ENCODE assay signal across 8 cellular contexts in the genomic region with DNA sequence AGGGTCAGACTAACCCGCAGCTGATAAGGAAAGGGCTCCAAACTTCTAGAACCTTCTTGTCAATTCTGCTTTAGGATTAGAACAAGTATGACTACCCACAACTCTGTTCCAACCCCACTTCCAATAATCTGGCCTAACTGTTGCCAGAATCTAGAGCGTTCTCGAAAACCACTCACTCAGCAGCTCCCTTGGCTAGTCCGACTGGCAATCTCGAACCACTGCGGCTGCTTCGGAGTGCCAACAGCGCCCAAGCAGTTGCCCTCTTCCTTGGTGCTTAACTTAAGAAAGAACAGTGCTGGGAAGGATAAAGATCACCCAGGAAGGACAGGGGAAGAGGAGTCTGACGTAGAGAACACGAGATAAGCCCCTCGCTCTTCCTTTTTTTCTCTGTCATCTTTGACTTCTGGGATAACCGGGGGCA. TPM values are rescaled to one million over a fixed set of nuclear protein-coding genes. Genes with fewer than 3 reads are reported as not detected.
A peak's percentile ranks its signal among the peaks of the same experiment; 100 is the strongest.
DNase-seq lines count a peak whose midpoint lies in the region; ATAC-seq, FAIRE-seq and TF ChIP-seq lines count a peak whose summit lies in the region.

No MANE protein-coding gene starts in this region.

- POLR2A ChIA-PET in CD8-positive, alpha-beta memory T cell (lab: Charles Lee): interaction anchor here (1.1 to 3.3 kb wide), 5 partner anchors 50 to 808 kb away, joined by 3 to 35 read pairs (median 9); a partner anchor contains a TSS
- POLR2A ChIA-PET in HEK293T (lab: Yijun Ruan, JAX): interaction anchor here (0.9 to 6.9 kb wide), 18 partner anchors 11 to 662 kb away, joined by 3 to 117 read pairs (median 12); a partner anchor contains a TSS

- peak overlapping the region; percentile 92 for H2AFZ ChIP-seq in astrocyte (ENCODE audit: low read depth, low read length)

- peak overlapping the region; percentile 99 for H3K9ac ChIP-seq in astrocyte (ENCODE audit: low read length)
- peak overlapping the region; percentile 19 to 99 (median 97) for H3K9ac ChIP-seq in subcutaneous abdominal adipose tissue (ENCODE audit: low read length in 5 of 5)

- no peaks in the 10 kb centered on the region for H3K36me3 ChIP-seq in CD8-positive, alpha-beta memory T cell (ENCODE audit: insufficient read depth, low read length)
- H3K36me3 ChIP-seq in astrocyte (ENCODE audit: insufficient read depth, low read length) (peaks cover under 1% of the 10 kb centered on the region), subcutaneous abdominal adipose tissue (ENCODE audit: control insufficient read depth in 5 of 5, insufficient read depth in 5 of 5, low read length in 5 of 5) (peaks cover 0 to 1% (median 0%) of the 10 kb centered on the region in 5 donors)

- peaks cover 81% of the 10 kb centered on the region for H3K4me1 ChIP-seq in CD8-positive, alpha-beta memory T cell (ENCODE audit: insufficient read depth, low read length)
- peaks cover 20% of the 10 kb centered on the region for H3K4me1 ChIP-seq in astrocyte (ENCODE audit: insufficient read depth, low read length)
- peaks cover 6 to 68% (median 62%) of the 10 kb centered on the region in 5 donors for H3K4me1 ChIP-seq in subcutaneous abdominal adipose tissue (ENCODE audit: control insufficient read depth in 5 of 5, insufficient read depth in 5 of 5, low read length in 5 of 5)

- peaks cover 35% of the 10 kb centered on the region for H4K20me1 ChIP-seq in astrocyte (ENCODE audit: insufficient read depth, low read length)

- H3K9me3 ChIP-seq in CD8-positive, alpha-beta memory T cell (ENCODE audit: low read length): no peaks in the 10 kb centered on the region
- H3K9me3 ChIP-seq in astrocyte (ENCODE audit: insufficient read depth, low read depth, low read length) (no peaks in the 10 kb centered on the region), subcutaneous abdominal adipose tissue (ENCODE audit: control insufficient read depth in 5 of 5, low read length in 5 of 5) (no peaks in the 10 kb centered on the region)

- no peaks in the 10 kb centered on the region for H3K9me3 Mint-ChIP-seq in CD8-positive, alpha-beta memory T cell
- H3K9me3 Mint-ChIP-seq in astrocyte (ENCODE audit: unreplicated experiment): no peaks in the 10 kb centered on the region

- peak overlapping the region; percentile 89 for H3K4me2 ChIP-seq in astrocyte (ENCODE audit: low read length)

- H3K4me1 Mint-ChIP-seq in CD8-positive, alpha-beta memory T cell: peaks cover 69 to 84% (median 81%) of the 10 kb centered on the region in 3 donors
- peaks cover 24% of the 10 kb centered on the region for H3K4me1 Mint-ChIP-seq in astrocyte (ENCODE audit: low read depth, unreplicated experiment)

- peaks cover 78% of the 10 kb centered on the region for H3K79me2 ChIP-seq in astrocyte (ENCODE audit: insufficient read depth, low read length)

- FAIRE-seq in astrocyte (lab: Jason Lieb, UNC): no peak

- TF ChIP-seq CTCF in LNCaP clone FGC (IDR thresholded peaks at IDR 0.05; ENCODE audit: control insufficient read depth, extremely low read depth, insufficient read depth) (no peak), astrocyte (IDR thresholded peaks at IDR 0.05; ENCODE audit: insufficient read depth, low read depth, low read length) (no peak)

- peak overlapping the region; percentile 90 to 100 (median 99) for H3K27ac Mint-ChIP-seq in CD8-positive, alpha-beta memory T cell
- peak overlapping the region; percentile 99 for H3K27ac Mint-ChIP-seq in astrocyte (ENCODE audit: unreplicated experiment)

- peaks cover 0 to 2% of the 10 kb centered on the region in 2 donors for H3K27me3 Mint-ChIP-seq in CD8-positive, alpha-beta memory T cell
- no peaks in the 10 kb centered on the region for H3K27me3 Mint-ChIP-seq in astrocyte (ENCODE audit: low read depth, unreplicated experiment)

- peaks cover 0 to 37% (median 0%) of the 10 kb centered on the region in 3 donors for H3K36me3 Mint-ChIP-seq in CD8-positive, alpha-beta memory T cell
- H3K36me3 Mint-ChIP-seq in astrocyte (ENCODE audit: low read depth, unreplicated experiment): peaks cover 5% of the 10 kb centered on the region

- DNase-seq in CD8-positive, alpha-beta memory T cell: no peak
- DNase-seq in LNCaP clone FGC (ENCODE audit: low read depth) (no peak), astrocyte (ENCODE audit: low read depth) (peak; percentile 25), kidney tubule cell (ENCODE audit: low spot score) (peak; percentile 25), HEK293T (ENCODE audit: extremely low spot score) (no peak), NOMO-1 (lab: John Stamatoyannopoulos, UW; ENCODE audit: unreplicated experiment in 2 of 2) (no peak)

- no peaks in the 10 kb centered on the region for H3K27me3 ChIP-seq in CD8-positive, alpha-beta memory T cell (ENCODE audit: insufficient read depth, low read length, poor library complexity, severe bottlenecking)
- H3K27me3 ChIP-seq in astrocyte (ENCODE audit: insufficient read depth, low read length) (no peaks in the 10 kb centered on the region), subcutaneous abdominal adipose tissue (ENCODE audit: control insufficient read depth in 5 of 5, insufficient read depth in 4 of 5, low read length in 5 of 5) (no peaks in the 10 kb centered on the region)

- peak overlapping the region; percentile 94 to 100 (median 99) for H3K4me3 Mint-ChIP-seq in CD8-positive, alpha-beta memory T cell
- H3K4me3 Mint-ChIP-seq in astrocyte (ENCODE audit: unreplicated experiment): peak overlapping the region; percentile 100

- H3K4me3 ChIP-seq in CD8-positive, alpha-beta memory T cell (ENCODE audit: low read length): peak overlapping the region; percentile 85
- peak overlapping the region; percentile 97 for H3K4me3 ChIP-seq in LNCaP clone FGC (ENCODE audit: low read depth, low read length)
- H3K4me3 ChIP-seq in astrocyte (ENCODE audit: insufficient read depth, low read depth, low read length): peak overlapping the region; percentile 91
- peak overlapping the region; percentile 92 to 99 (median 99) for H3K4me3 ChIP-seq in subcutaneous abdominal adipose tissue (ENCODE audit: low read depth in 1 of 5, low read length in 5 of 5)

- CTCF ChIA-PET in CD8-positive, alpha-beta memory T cell (lab: Charles Lee): interaction anchor here (1.1 to 2.6 kb wide), 12 partner anchors 9 to 104 kb away, joined by 3 to 14 read pairs (median 4); a partner anchor contains a TSS
- CTCF ChIA-PET in HEK293T (lab: Yijun Ruan, JAX): no interaction called here

- no peak for ATAC-seq in GM18909 (IDR thresholded peaks at IDR 0.05; ENCODE audit: poor library complexity, unreplicated experiment)

- H3K27ac ChIP-seq in CD8-positive, alpha-beta memory T cell (ENCODE audit: low read depth, low read length): peak overlapping the region; percentile 84
- H3K27ac ChIP-seq in astrocyte (ENCODE audit: low read depth, low read length) (peak overlapping the region; percentile 95), subcutaneous abdominal adipose tissue (ENCODE audit: low read depth, low read length) (peak overlapping the region; percentile 98)

TF ChIP-seq in HEK293T, 16 proteins besides CTCF, POLR2A, EP300 and RAD21:
- no peak for TF ChIP-seq L3MBTL2 (conservative IDR thresholded peaks at IDR 0.05)
- no peak for TF ChIP-seq SUZ12 (IDR thresholded peaks at IDR 0.05)
- no peak for TF ChIP-seq HDGF (IDR thresholded peaks at IDR 0.05; ENCODE audit: borderline replicate concordance)
- no peak for TF ChIP-seq ARNT (IDR thresholded peaks at IDR 0.05)
- TF ChIP-seq CTBP1 (IDR thresholded peaks at IDR 0.05; ENCODE audit: borderline replicate concordance): no peak
- TF ChIP-seq TARDBP (IDR thresholded peaks at IDR 0.05): no peak

RNA-seq across cellular contexts. Expression of a gene that starts 0.8 kb away (rescaled TPM):
- total RNA-seq in CD8-positive, alpha-beta memory T cell: 100 to 1,000 TPM; 111 TPM
- polyA plus RNA-seq in CD8-positive, alpha-beta memory T cell: 74.6 TPM
- total RNA-seq in astrocyte: 82.9 and 96.0 TPM in 2 replicates

RNA-seq across cellular contexts. Expression of a gene that starts 3.5 kb away (rescaled TPM):
- 10 to 100 TPM; 29.4 to 31.3 TPM for total RNA-seq in CD8-positive, alpha-beta memory T cell
- 33.5 TPM for polyA plus RNA-seq in CD8-positive, alpha-beta memory T cell
- 60.5 and 66.0 TPM in 2 replicates for total RNA-seq in astrocyte

RNA-seq across cellular contexts. Expression of a gene that starts 34.0 kb away (rescaled TPM):
- total RNA-seq in CD8-positive, alpha-beta memory T cell: under 1 TPM; 0.15 to 0.20 TPM
- 0.10 TPM for polyA plus RNA-seq in CD8-positive, alpha-beta memory T cell
- 0.19 and 0.23 TPM in 2 replicates for total RNA-seq in astrocyte

RNA-seq across cellular contexts. Expression of a gene that starts 49.8 kb away (rescaled TPM):
- 10 to 100 TPM; 70.3 to 71.6 TPM for total RNA-seq in CD8-positive, alpha-beta memory T cell
- 35.3 TPM for polyA plus RNA-seq in CD8-positive, alpha-beta memory T cell
- 169 and 177 TPM in 2 replicates for total RNA-seq in astrocyte

Comparison
In these comparisons a context has a peak if more than half of its experiments do, and no peak if none do; other contexts are left out.
1. DNase-seq: peak in astrocyte (single experiment) and kidney tubule cell (single experiment); none in CD8-positive, alpha-beta memory T cell (0 of 5), LNCaP clone FGC (single experiment), HEK293T (single experiment) and NOMO-1 (0 of 2).
2. Peak in every context shown above with its lines, with median percentiles within 50 percentile points of each other: H3K27ac ChIP-seq and H3K4me3 ChIP-seq.